In genomic region chr2:3112553-3112952, GRCh38 we compare ENCODE assay signal across 7 cellular contexts.
"Had no signal": no experiment of that assay in that cellular context is flagged by ENCODE, and none has a peak within 500 bp of the region (broad histone marks: within the 10 kb centered on the region; RNA-seq: fewer than 3 reads in every experiment).

No MANE protein-coding gene starts in this region.

- H3K4me3 Mint-ChIP-seq: H9 had no signal

- H3K27ac ChIP-seq: GM23248 had no signal

- H3K9ac ChIP-seq: GM23248 had no signal

- H3K4me3 ChIP-seq: GM23248, K562 had no signal

- H3K27ac Mint-ChIP-seq: H9 had no signal

- ATAC-seq: K562 had no signal

- DNase-seq: GM23248, GOT3, H9, HCEC 1CT, IMR-90, KG1 had no signal
